1 cellular context compared by ENCODE assay signal in genomic region chr3:194326192-194327029, GRCh38.
TF ChIP-seq lines count a peak whose summit lies in the region.

No MANE protein-coding gene starts in this region.

TF ChIP-seq in K562, 482 proteins besides CTCF, POLR2A, EP300 and RAD21 (continued from another document and continues in another):
- TF ChIP-seq ZNF79 (CRISPR knock-in tag; IDR thresholded peaks at IDR 0.05; ENCODE audit: low read depth) (no peak), ATF3 (IDR thresholded peaks at IDR 0.05) (no peak), ATF3 (CRISPR knock-in tag; conservative IDR thresholded peaks at IDR 0.05) (no peak), ZNF282 (CRISPR knock-in tag; IDR thresholded peaks at IDR 0.05) (no peak), ZNF212 (CRISPR knock-in tag; IDR thresholded peaks at IDR 0.05) (no peak), POU5F1 (IDR thresholded peaks at IDR 0.05; ENCODE audit: borderline replicate concordance, low read depth, low read length, partially characterized antibody) (no peak), POLR3A (IDR thresholded peaks at IDR 0.05; ENCODE audit: borderline replicate concordance, extremely low read depth, insufficient read depth, insufficient read length) (no peak), TFE3 (CRISPR knock-in tag; IDR thresholded peaks at IDR 0.05) (no peak), FOXP1 (CRISPR knock-in tag; IDR thresholded peaks at IDR 0.05) (peak; percentile 62; the same call in 1 of the 2 replicates), CBX2 (IDR thresholded peaks at IDR 0.05; ENCODE audit: insufficient read depth, low read length, poor library complexity, severe bottlenecking) (no peak), CBX8 (IDR thresholded peaks at IDR 0.05; ENCODE audit: borderline replicate concordance, extremely low read depth, low read depth, low read length, poor library complexity, severe bottlenecking) (no peak), RBM15 (IDR thresholded peaks at IDR 0.05; ENCODE audit: insufficient read depth, low read length) (no peak), CTBP1 (IDR thresholded peaks at IDR 0.05; ENCODE audit: borderline replicate concordance) (peak; percentile 22; the same call in 1 of the 2 replicates), PHF20 (IDR thresholded peaks at IDR 0.05; ENCODE audit: partially characterized antibody) (peak; percentile 97), ZNF3 (CRISPR knock-in tag; IDR thresholded peaks at IDR 0.05) (no peak), MECOM (CRISPR knock-in tag; IDR thresholded peaks at IDR 0.05) (no peak), CBFA2T2 (conservative IDR thresholded peaks at IDR 0.05) (no peak), SREBF2 (CRISPR knock-in tag; IDR thresholded peaks at IDR 0.05) (no peak), ZNF766 (CRISPR knock-in tag; conservative IDR thresholded peaks at IDR 0.05) (no peak), NR4A1 (CRISPR knock-in tag; IDR thresholded peaks at IDR 0.05) (no peak), NR4A1 (tag; IDR thresholded peaks at IDR 0.05) (no peak), RBM17 (IDR thresholded peaks at IDR 0.05; ENCODE audit: borderline replicate concordance, low read depth, low read length) (no peak), HDGF (IDR thresholded peaks at IDR 0.05) (peak; percentile 93; the same call in 1 of the 2 replicates), ZKSCAN3 (CRISPR knock-in tag; IDR thresholded peaks at IDR 0.05) (no peak), ZNF507 (tag; conservative IDR thresholded peaks at IDR 0.05) (no peak), RERE (CRISPR knock-in tag; IDR thresholded peaks at IDR 0.05; ENCODE audit: borderline replicate concordance) (no peak), ZNF76 (CRISPR knock-in tag; IDR thresholded peaks at IDR 0.05; ENCODE audit: borderline replicate concordance) (no peak), SLC30A9 (CRISPR knock-in tag; IDR thresholded peaks at IDR 0.05) (no peak), ZNF584 (CRISPR knock-in tag; IDR thresholded peaks at IDR 0.05; ENCODE audit: low read depth) (no peak), MAFG (tag; conservative IDR thresholded peaks at IDR 0.05) (no peak), ELF2 (CRISPR knock-in tag; IDR thresholded peaks at IDR 0.05) (no peak), TRIM24 (IDR thresholded peaks at IDR 0.05) (peak; percentile 92 to 94), HDAC2 (IDR thresholded peaks at IDR 0.05) (0 out of 2 replicates have a peak, but pooled peaks have one; percentile 38), E2F1 (CRISPR knock-in tag; IDR thresholded peaks at IDR 0.05) (no peak), CCAR2 (IDR thresholded peaks at IDR 0.05; ENCODE audit: low read depth, low read length) (no peak), MYC (IDR thresholded peaks at IDR 0.05; ENCODE audit: low read depth, low read length) (peak; percentile 62), MYC (CRISPR knock-in tag; IDR thresholded peaks at IDR 0.05; ENCODE audit: borderline replicate concordance, low read depth) (no peak), RCOR1 (IDR thresholded peaks at IDR 0.05; ENCODE audit: borderline replicate concordance in 1 of 2, low read depth in 2 of 2, low read length in 2 of 2) (no peak), ZNF174 (CRISPR knock-in tag; IDR thresholded peaks at IDR 0.05) (no peak), NONO (IDR thresholded peaks at IDR 0.05; ENCODE audit: low read depth in 2 of 2, low read length in 1 of 2) (no peak), FOXA3 (CRISPR knock-in tag; conservative IDR thresholded peaks at IDR 0.05 in 1 of 2, IDR thresholded peaks at IDR 0.05 in 1 of 2) (no peak), ZNF75A (CRISPR knock-in tag; IDR thresholded peaks at IDR 0.05) (no peak), ZFP30 (CRISPR knock-in tag; IDR thresholded peaks at IDR 0.05; ENCODE audit: borderline replicate concordance) (no peak), ZC3H4 (CRISPR knock-in tag; IDR thresholded peaks at IDR 0.05; ENCODE audit: borderline replicate concordance) (0 out of 2 replicates have a peak, but pooled peaks have one; percentile 52), DDX20 (tag; IDR thresholded peaks at IDR 0.05; ENCODE audit: low read depth) (no peak), ZBED1 (IDR thresholded peaks at IDR 0.05) (no peak), YBX1 (IDR thresholded peaks at IDR 0.05) (peak; percentile 82), ZMIZ1 (IDR thresholded peaks at IDR 0.05; ENCODE audit: low read depth in 2 of 2, low read length in 2 of 2) (no peak)
- TF ChIP-seq, protein P1, sequence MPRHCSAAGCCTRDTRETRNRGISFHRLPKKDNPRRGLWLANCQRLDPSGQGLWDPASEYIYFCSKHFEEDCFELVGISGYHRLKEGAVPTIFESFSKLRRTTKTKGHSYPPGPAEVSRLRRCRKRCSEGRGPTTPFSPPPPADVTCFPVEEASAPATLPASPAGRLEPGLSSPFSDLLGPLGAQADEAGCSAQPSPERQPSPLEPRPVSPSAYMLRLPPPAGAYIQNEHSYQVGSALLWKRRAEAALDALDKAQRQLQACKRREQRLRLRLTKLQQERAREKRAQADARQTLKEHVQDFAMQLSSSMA (CRISPR knock-in tag; IDR thresholded peaks at IDR 0.05), result no peak
- TF ChIP-seq, protein P2, sequence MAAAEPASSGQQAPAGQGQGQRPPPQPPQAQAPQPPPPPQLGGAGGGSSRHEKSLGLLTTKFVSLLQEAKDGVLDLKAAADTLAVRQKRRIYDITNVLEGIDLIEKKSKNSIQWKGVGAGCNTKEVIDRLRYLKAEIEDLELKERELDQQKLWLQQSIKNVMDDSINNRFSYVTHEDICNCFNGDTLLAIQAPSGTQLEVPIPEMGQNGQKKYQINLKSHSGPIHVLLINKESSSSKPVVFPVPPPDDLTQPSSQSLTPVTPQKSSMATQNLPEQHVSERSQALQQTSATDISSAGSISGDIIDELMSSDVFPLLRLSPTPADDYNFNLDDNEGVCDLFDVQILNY (CRISPR knock-in tag; IDR thresholded peaks at IDR 0.05), result peak; percentile 20; the same call in 1 of the 2 replicates
- TF ChIP-seq, protein P3, sequence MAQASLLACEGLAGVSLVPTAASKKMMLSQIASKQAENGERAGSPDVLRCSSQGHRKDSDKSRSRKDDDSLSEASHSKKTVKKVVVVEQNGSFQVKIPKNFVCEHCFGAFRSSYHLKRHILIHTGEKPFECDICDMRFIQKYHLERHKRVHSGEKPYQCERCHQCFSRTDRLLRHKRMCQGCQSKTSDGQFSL (CRISPR knock-in tag; IDR thresholded peaks at IDR 0.05), result peak; percentile 33; the same call in 1 of the 2 replicates
- TF ChIP-seq, protein P3 (tag; IDR thresholded peaks at IDR 0.05), result no peak
- TF ChIP-seq, protein P4, sequence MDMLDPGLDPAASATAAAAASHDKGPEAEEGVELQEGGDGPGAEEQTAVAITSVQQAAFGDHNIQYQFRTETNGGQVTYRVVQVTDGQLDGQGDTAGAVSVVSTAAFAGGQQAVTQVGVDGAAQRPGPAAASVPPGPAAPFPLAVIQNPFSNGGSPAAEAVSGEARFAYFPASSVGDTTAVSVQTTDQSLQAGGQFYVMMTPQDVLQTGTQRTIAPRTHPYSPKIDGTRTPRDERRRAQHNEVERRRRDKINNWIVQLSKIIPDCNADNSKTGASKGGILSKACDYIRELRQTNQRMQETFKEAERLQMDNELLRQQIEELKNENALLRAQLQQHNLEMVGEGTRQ (CRISPR knock-in tag; IDR thresholded peaks at IDR 0.05), result no peak
